ENCODE assay signal across 8 cellular contexts in the genomic region with DNA sequence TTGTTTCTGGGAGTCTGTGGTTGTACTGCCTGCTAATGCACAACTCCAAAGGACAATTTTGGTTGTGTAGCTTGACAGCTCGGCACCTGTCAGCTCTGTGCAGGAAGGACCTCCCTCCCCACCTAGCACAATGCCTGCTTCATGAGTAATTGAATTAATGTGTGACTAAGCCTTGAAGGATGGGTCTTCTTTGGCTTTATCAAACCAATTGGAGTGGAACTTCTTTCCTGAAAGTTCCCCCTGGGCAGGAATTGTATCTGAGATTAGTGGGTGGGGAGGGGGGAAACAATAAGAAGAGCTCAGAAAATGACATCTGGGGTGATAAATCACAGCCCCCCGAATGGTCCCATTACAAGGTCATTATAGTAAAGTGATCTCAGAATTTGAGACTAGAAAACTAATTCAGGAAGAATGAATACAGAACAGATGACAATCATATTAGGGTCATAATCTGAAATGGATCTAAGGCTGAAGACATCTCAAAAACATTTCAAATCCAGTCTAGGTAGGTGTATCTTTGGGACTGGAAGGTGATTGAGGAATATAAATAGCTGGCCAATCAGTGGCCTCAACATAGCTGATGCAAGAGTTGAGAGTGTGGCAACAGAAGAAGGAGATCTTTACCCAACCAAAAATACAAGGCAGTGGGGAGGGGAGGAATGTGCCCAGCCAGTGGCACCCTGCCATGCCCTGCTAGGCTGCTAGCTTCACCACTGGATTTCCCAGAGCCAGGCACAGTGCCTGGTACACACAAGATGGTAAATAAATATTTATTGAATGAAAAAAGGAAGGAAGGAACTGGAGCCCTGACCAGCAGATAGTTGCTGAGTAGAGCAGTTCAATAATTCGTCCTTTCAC. TPM values are rescaled to one million over a fixed set of nuclear protein-coding genes. Genes with fewer than 3 reads are reported as not detected.
DNase-seq lines count a peak whose midpoint lies in the region; ATAC-seq and TF ChIP-seq lines count a peak whose summit lies in the region.

No MANE protein-coding gene starts in this region.

- H3K4me1 Mint-ChIP-seq in Caco-2 (ENCODE audit: low read depth, unreplicated experiment) (peaks cover 30% of the 10 kb centered on the region), type B pancreatic cell (ENCODE audit: unreplicated experiment) (peaks cover 23% of the 10 kb centered on the region)
- H3K4me1 Mint-ChIP-seq in central memory CD8-positive, alpha-beta T cell, result peaks cover 40% of the 10 kb centered on the region

- no peak overlapping the region for H3K4me3 ChIP-seq in Caco-2 (ENCODE audit: low read depth, low read length)
- H3K4me3 ChIP-seq in RWPE2 (ENCODE audit: severe bottlenecking), result no peak overlapping the region
- H3K4me3 ChIP-seq in left lung, result no peak overlapping the region

- H3K36me3 ChIP-seq in Caco-2 (ENCODE audit: control insufficient read depth, insufficient read depth, low read length) (no peaks in the 10 kb centered on the region), RWPE2 (ENCODE audit: low read depth) (no peaks in the 10 kb centered on the region), left lung (no peaks in the 10 kb centered on the region)

- CTCF ChIA-PET in Caco-2 (lab: Charles Lee) (interaction anchor here (0.5 to 2.0 kb wide), 18 partner anchors 8 to 354 kb away, joined by 3 to 21 read pairs (median 4); partner anchors contain the start of genes ATP5IF1, EYA3, MED18 and PHACTR4), HEK293T (lab: Yijun Ruan, JAX) (interaction anchor here (0.6 to 2.4 kb wide), 24 partner anchors 9 to 370 kb away, joined by 3 to 23 read pairs (median 5); partner anchors contain the start of genes ATP5IF1, MED18 and SESN2)

- H3K9me3 ChIP-seq in Caco-2, result no peaks in the 10 kb centered on the region
- no peaks in the 10 kb centered on the region for H3K9me3 ChIP-seq in RWPE2 (ENCODE audit: severe bottlenecking)
- no peaks in the 10 kb centered on the region for H3K9me3 ChIP-seq in left lung

- peak overlapping the region; percentile 86 for H3K27ac ChIP-seq in RWPE2 (ENCODE audit: poor library complexity, severe bottlenecking)
- H3K27ac ChIP-seq in left lung, result peak overlapping the region; percentile 91 to 92

- ATAC-seq in RWPE2 (ENCODE audit: low read depth), result peak; percentile 74
- ATAC-seq in central memory CD8-positive, alpha-beta T cell (replicated peaks; ENCODE audit: extremely low read depth, poor library complexity, severe bottlenecking), result no peak
- peak; percentile 38 for ATAC-seq in left lung
- ATAC-seq in HG03520 (IDR thresholded peaks at IDR 0.05; ENCODE audit: unreplicated experiment), result no peak

- H3K36me3 Mint-ChIP-seq in Caco-2 (ENCODE audit: insufficient read depth, unreplicated experiment) (peaks cover 6% of the 10 kb centered on the region), type B pancreatic cell (no peaks in the 10 kb centered on the region)
- H3K36me3 Mint-ChIP-seq in central memory CD8-positive, alpha-beta T cell (ENCODE audit: insufficient read depth), result peaks cover 6% of the 10 kb centered on the region

- TF ChIP-seq CTCF in Caco-2 (IDR thresholded peaks at IDR 0.05; ENCODE audit: insufficient read depth in 1 of 2, low read depth in 1 of 2, low read length in 1 of 2, severe bottlenecking in 1 of 2, unreplicated experiment in 1 of 2), result no peak
- no peak for TF ChIP-seq CTCF in RWPE2 (IDR thresholded peaks at IDR 0.05; ENCODE audit: poor library complexity, severe bottlenecking)
- no peak for TF ChIP-seq CTCF in left lung (IDR thresholded peaks at IDR 0.05)
- TF ChIP-seq CTCF in type B pancreatic cell (conservative IDR thresholded peaks at IDR 0.05), result no peak

- no peaks in the 10 kb centered on the region for H3K27me3 ChIP-seq in Caco-2 (replicated peaks; ENCODE audit: control insufficient read depth, insufficient read depth, low read length)
- H3K27me3 ChIP-seq in RWPE2 (ENCODE audit: insufficient read depth, poor library complexity, severe bottlenecking), result no peaks in the 10 kb centered on the region
- H3K27me3 ChIP-seq in left lung, result no peaks in the 10 kb centered on the region

- peak in 1 of 2 experiments; percentile 51 for DNase-seq in Caco-2
- DNase-seq in HEK293T (ENCODE audit: extremely low spot score), result peak; percentile 40
- no peak for DNase-seq in RWPE2 (ENCODE audit: low spot score)
- DNase-seq in central memory CD8-positive, alpha-beta T cell (ENCODE audit: low spot score in 2 of 2), result no peak
- peak; percentile 78 to 83 for DNase-seq in left lung
- DNase-seq in type B pancreatic cell (ENCODE audit: extremely low spot score, unreplicated experiment), result no peak
- DNase-seq in NK-92 (lab: John Stamatoyannopoulos, UW; ENCODE audit: unreplicated experiment), result no peak

- H3K4me3 Mint-ChIP-seq in Caco-2 (ENCODE audit: unreplicated experiment), result peak overlapping the region; percentile 73
- peak overlapping the region; percentile 83 for H3K4me3 Mint-ChIP-seq in central memory CD8-positive, alpha-beta T cell
- H3K4me3 Mint-ChIP-seq in type B pancreatic cell, result peak overlapping the region; percentile 73

- no peaks in the 10 kb centered on the region for H3K27me3 Mint-ChIP-seq in Caco-2 (ENCODE audit: insufficient read depth, unreplicated experiment)
- no peaks in the 10 kb centered on the region for H3K27me3 Mint-ChIP-seq in central memory CD8-positive, alpha-beta T cell
- H3K27me3 Mint-ChIP-seq in type B pancreatic cell, result no peaks in the 10 kb centered on the region

- TSS peak; percentile 99 for BruUV-seq in Caco-2 (replicated peaks; lab: Mats Ljungman, UMichigan)

- POLR2A ChIA-PET in Caco-2 (lab: Charles Lee) (interaction anchor here (0.6 to 2.0 kb wide), 8 partner anchors 9 to 257 kb away, joined by 3 to 9 read pairs (median 5); partner anchors contain the start of genes ATP5IF1, MED18 and RCC1), HEK293T (lab: Yijun Ruan, JAX) (interaction anchor here (0.7 to 7.1 kb wide), 26 partner anchors 12 to 477 kb away, joined by 3 to 89 read pairs (median 4); partner anchors contain the start of genes ATP5IF1, DNAJC8, MED18 and PHACTR4)

- H3K9me3 Mint-ChIP-seq in Caco-2 (ENCODE audit: unreplicated experiment) (no peaks in the 10 kb centered on the region), type B pancreatic cell (no peaks in the 10 kb centered on the region)
- no peaks in the 10 kb centered on the region for H3K9me3 Mint-ChIP-seq in central memory CD8-positive, alpha-beta T cell

- intact Hi-C loops in Caco-2 (cut with micrococcal nuclease; ENCODE audit: unreplicated experiment), result loop anchor here (5.0 kb wide), 1 partner anchor 263 kb away; no protein-coding TSS in a partner anchor
- intact Hi-C loops in left lung (cut with DNase I), result no loop called here

- H3K4me1 ChIP-seq in Caco-2 (peaks cover 6% of the 10 kb centered on the region; the same call in 1 of the 2 replicates), RWPE2 (ENCODE audit: insufficient read depth, poor library complexity, severe bottlenecking) (peaks cover 34% of the 10 kb centered on the region), left lung (peaks cover 15 to 66% of the 10 kb centered on the region in 2 donors)

- H3K27ac Mint-ChIP-seq in Caco-2 (ENCODE audit: unreplicated experiment) (peak overlapping the region; percentile 98), type B pancreatic cell (peak overlapping the region; percentile 92)
- H3K27ac Mint-ChIP-seq in central memory CD8-positive, alpha-beta T cell (ENCODE audit: low read depth), result peak overlapping the region; percentile 99

TF ChIP-seq in HEK293T, 16 proteins besides CTCF, POLR2A, EP300 and RAD21:
- TF ChIP-seq PKNOX1 (IDR thresholded peaks at IDR 0.05) (peak; percentile 80; the same call in 1 of the 2 replicates), BHLHE40 (IDR thresholded peaks at IDR 0.05; ENCODE audit: borderline replicate concordance) (no peak), SUZ12 (IDR thresholded peaks at IDR 0.05) (no peak)

RNA-seq across cellular contexts. Expression of gene SESN2, which starts 10.1 kb away (rescaled TPM):
- total RNA-seq in Caco-2 (2022) (33.2 and 34.5 TPM in 2 replicates), left lung (10 to 100 TPM; 14.6 to 17.6 TPM), type B pancreatic cell (ENCODE audit: low replicate concordance) (21.5 and 40.2 TPM in 2 replicates)

RNA-seq across cellular contexts. Expression of gene ATP5IF1, which starts 13.3 kb away (rescaled TPM):
- total RNA-seq in Caco-2 (2022) (126 and 130 TPM in 2 replicates), left lung (100 to 1,000 TPM in 1 of 2 donors, 10 to 100 TPM in 1; 97.5 to 150 TPM), type B pancreatic cell (ENCODE audit: low replicate concordance) (143 and 144 TPM in 2 replicates)

RNA-seq across cellular contexts. Expression of gene DNAJC8, which starts 16.4 kb away (rescaled TPM):
- total RNA-seq in Caco-2 (2022), result 67.3 and 69.4 TPM in 2 replicates
- total RNA-seq in left lung, result 10 to 100 TPM; 65.2 to 74.3 TPM
- 60.3 and 90.2 TPM in 2 replicates for total RNA-seq in type B pancreatic cell (ENCODE audit: low replicate concordance)

Comparison
In these comparisons a context has a peak if more than half of its experiments do, and no peak if none do; other contexts are left out.
1. DNase-seq: peak in HEK293T (single experiment) and left lung (2 of 2); none in RWPE2 (single experiment), central memory CD8-positive, alpha-beta T cell (0 of 2), type B pancreatic cell (single experiment) and NK-92 (single experiment).
2. ATAC-seq: peak in RWPE2 (single experiment) and left lung (single experiment); none in central memory CD8-positive, alpha-beta T cell (single experiment) and HG03520 (single experiment).
3. Peak in every context shown above with its lines, with median percentiles within 50 percentile points of each other: H3K27ac Mint-ChIP-seq and H3K4me3 Mint-ChIP-seq.